ENCODE assay signal across 9 cellular contexts in genomic region chr17:7705269-7706255, GRCh38. TPM values are rescaled to one million over a fixed set of nuclear protein-coding genes. Genes with fewer than 3 reads are reported as not detected.
A peak's percentile ranks its signal among the peaks of the same experiment; 100 is the strongest.
DNase-seq lines count a peak whose midpoint lies in the region; ATAC-seq, FAIRE-seq and TF ChIP-seq lines count a peak whose summit lies in the region.
"Had no signal": no experiment of that assay in that cellular context is flagged by ENCODE, and none has a peak within 500 bp of the region (broad histone marks: within the 10 kb centered on the region; RNA-seq: fewer than 3 reads in every experiment).

No MANE protein-coding gene starts in this region.

- peaks cover 27% of the 10 kb centered on the region for H3K36me3 Mint-ChIP-seq in activated CD8-positive, alpha-beta T cell treated with anti-CD3 and anti-CD28 coated beads for 36 hours (ENCODE audit: low read depth)
- H3K36me3 Mint-ChIP-seq in activated CD8-positive, alpha-beta T cell treated with anti-CD3 and anti-CD28 coated beads, Interleukin-2, amount 10 ng/mL, durations not matched to agents 7 days and 5 days (ENCODE audit: low read depth) = peaks cover 18% of the 10 kb centered on the region
- H3K36me3 Mint-ChIP-seq in MCF 10A (ENCODE audit: insufficient read depth, unreplicated experiment) = peaks cover 11% of the 10 kb centered on the region

- TF ChIP-seq EP300 in HepG2 (IDR thresholded peaks at IDR 0.05; ENCODE audit: low read depth in 2 of 2, low read length in 2 of 2) (no peak), HepG2 (CRISPR knock-in tag; IDR thresholded peaks at IDR 0.05; ENCODE audit: borderline replicate concordance) (no peak)

- no peaks in the 10 kb centered on the region for H3K9me3 Mint-ChIP-seq in activated CD8-positive, alpha-beta T cell treated with anti-CD3 and anti-CD28 coated beads for 36 hours
- no peaks in the 10 kb centered on the region for H3K9me3 Mint-ChIP-seq in activated CD8-positive, alpha-beta T cell treated with anti-CD3 and anti-CD28 coated beads, Interleukin-2, amount 10 ng/mL, durations not matched to agents 7 days and 5 days (ENCODE audit: insufficient read depth)
- H3K9me3 Mint-ChIP-seq in MCF 10A (ENCODE audit: unreplicated experiment) = no peaks in the 10 kb centered on the region

- no peak overlapping the region for H3K4me3 Mint-ChIP-seq in activated CD8-positive, alpha-beta T cell treated with anti-CD3 and anti-CD28 coated beads for 36 hours
- no peak overlapping the region for H3K4me3 Mint-ChIP-seq in activated CD8-positive, alpha-beta T cell treated with anti-CD3 and anti-CD28 coated beads, Interleukin-2, amount 10 ng/mL, durations not matched to agents 7 days and 5 days
- peak overlapping the region; percentile 76 for H3K4me3 Mint-ChIP-seq in MCF 10A (ENCODE audit: unreplicated experiment)

- no peak overlapping the region for H2AFZ ChIP-seq in HepG2 (ENCODE audit: low read length)

- H3K4me3 ChIP-seq in HepG2 (replicated peaks in 1 of 3; ENCODE audit: insufficient read depth in 1 of 3, low read depth in 2 of 3, low read length in 3 of 3) (peak overlapping the region; percentile 26 to 61 (median 40); a peak in 4 of 6 replicates), thymus (ENCODE audit: low read length) (peak overlapping the region; percentile 44)

- no peak for TF ChIP-seq RAD21 in HepG2 (CRISPR knock-in tag; IDR thresholded peaks at IDR 0.05)

- H3K36me3 ChIP-seq in HepG2 (replicated peaks in 1 of 2; ENCODE audit: control insufficient read depth in 1 of 2, insufficient read depth in 2 of 2, low read length in 2 of 2) (peaks cover 0 to 4% of the 10 kb centered on the region in 2 experiments; a peak in 3 of 5 replicates), thymus (ENCODE audit: control insufficient read depth, insufficient read depth) (peaks cover 24% of the 10 kb centered on the region)

- no peak overlapping the region for H3K27ac Mint-ChIP-seq in activated CD8-positive, alpha-beta T cell treated with anti-CD3 and anti-CD28 coated beads for 36 hours
- no peak overlapping the region for H3K27ac Mint-ChIP-seq in activated CD8-positive, alpha-beta T cell treated with anti-CD3 and anti-CD28 coated beads, Interleukin-2, amount 10 ng/mL, durations not matched to agents 7 days and 5 days
- no peak overlapping the region for H3K27ac Mint-ChIP-seq in MCF 10A (ENCODE audit: low read depth, unreplicated experiment)

- peaks cover 21% of the 10 kb centered on the region for H3K4me1 Mint-ChIP-seq in activated CD8-positive, alpha-beta T cell treated with anti-CD3 and anti-CD28 coated beads for 36 hours (ENCODE audit: low read depth)
- peaks cover 22% of the 10 kb centered on the region for H3K4me1 Mint-ChIP-seq in activated CD8-positive, alpha-beta T cell treated with anti-CD3 and anti-CD28 coated beads, Interleukin-2, amount 10 ng/mL, durations not matched to agents 7 days and 5 days (ENCODE audit: low read depth)
- peaks cover 6% of the 10 kb centered on the region for H3K4me1 Mint-ChIP-seq in MCF 10A (ENCODE audit: insufficient read depth, unreplicated experiment)

- intact Hi-C loops in activated CD8-positive, alpha-beta T cell treated with anti-CD3 and anti-CD28 coated beads for 36 hours (cut with micrococcal nuclease) = no loop called here
- intact Hi-C loops in MCF 10A (cut with micrococcal nuclease) (no loop called here), HepG2 (cut with micrococcal nuclease; ENCODE audit: unreplicated experiment) (no loop called here)

- DNase-seq in activated CD8-positive, alpha-beta T cell treated with anti-CD3 and anti-CD28 coated beads for 36 hours = no peak
- no peak for DNase-seq in activated CD8-positive, alpha-beta T cell treated with anti-CD3 and anti-CD28 coated beads, Interleukin-2, amount 10 ng/mL, durations not matched to agents 7 days and 5 days
- DNase-seq in MCF 10A (ENCODE audit: unreplicated experiment) (no peak), HepG2 (ENCODE audit: low spot score) (no peak), RCC 7860 (ENCODE audit: low spot score) (no peak)
- no peak for DNase-seq in central memory CD4-positive, alpha-beta T cell
- DNase-seq: stimulated activated CD8-positive, alpha-beta memory T cell treated with anti-CD3 and anti-CD28 coated beads, Interleukin-4, amount 100 ng/mL, for 48 hours had no signal

- no peak overlapping the region for H3K9ac ChIP-seq in HepG2 (ENCODE audit: insufficient read depth, low read depth, low read length)

- no peak for TF ChIP-seq POLR2A in HepG2 (IDR thresholded peaks at IDR 0.05; ENCODE audit: insufficient read depth in 1 of 2, low read depth in 2 of 2, low read length in 2 of 2)

- CTCF ChIA-PET in activated CD8-positive, alpha-beta T cell treated with anti-CD3 and anti-CD28 coated beads for 36 hours (lab: Charles Lee) = interaction anchor here (0.8 to 2.4 kb wide), 6 partner anchors 10 to 71 kb away, joined by 3 to 8 read pairs (median 5); partner anchors contain the start of genes TP53 and WRAP53
- CTCF ChIA-PET in activated CD8-positive, alpha-beta T cell treated with anti-CD3 and anti-CD28 coated beads, Interleukin-2, amount 10 ng/mL, durations not matched to agents 7 days and 5 days (lab: Charles Lee) = interaction anchor here (0.5 to 1.8 kb wide), 6 partner anchors 11 to 551 kb away, joined by 3 to 9 read pairs (median 5); partner anchors contain the start of genes TP53 and WRAP53
- CTCF ChIA-PET in MCF 10A (lab: Yijun Ruan, JAX) (interaction anchor here (0.5 to 2.4 kb wide), 4 partner anchors 11 to 71 kb away, joined by 3 to 11 read pairs (median 3); partner anchors contain the start of genes DNAH2 and TP53), HepG2 (lab: Yijun Ruan, JAX; ENCODE audit: low intra/inter-chr PET ratio, low total read pairs) (no interaction called here)

- no peaks in the 10 kb centered on the region for H4K20me1 ChIP-seq in HepG2 (ENCODE audit: insufficient read depth, low read length)

- H3K79me2 ChIP-seq in HepG2 (ENCODE audit: insufficient read depth, low read length) = no peaks in the 10 kb centered on the region

- BruUV-seq in MCF 10A (replicated peaks; lab: Mats Ljungman, UMichigan) = no TSS peak
- no TSS peak for BruUV-seq in HepG2 (replicated peaks; lab: Mats Ljungman, UMichigan)

- POLR2A ChIA-PET in activated CD8-positive, alpha-beta T cell treated with anti-CD3 and anti-CD28 coated beads for 36 hours (lab: Charles Lee) = interaction anchor here (5.7 kb wide), 1 partner anchor 18 kb away, joined by 54 read pairs; the partner anchor contains the start of genes TP53 and WRAP53
- POLR2A ChIA-PET in activated CD8-positive, alpha-beta T cell treated with anti-CD3 and anti-CD28 coated beads, Interleukin-2, amount 10 ng/mL, durations not matched to agents 7 days and 5 days (lab: Charles Lee) = interaction anchor here (4.4 kb wide), 1 partner anchor 18 kb away, joined by 37 read pairs; the partner anchor contains the start of genes TP53 and WRAP53
- POLR2A ChIA-PET in MCF 10A (lab: Yijun Ruan, JAX) (interaction anchor here (0.6 to 3.7 kb wide), 5 partner anchors 11 to 130 kb away, joined by 3 to 18 read pairs (median 3); partner anchors contain the start of genes DNAH2, TP53 and WRAP53), HepG2 (lab: Yijun Ruan, JAX) (interaction anchor here (0.7 to 1.5 kb wide), 3 partner anchors 11 to 20 kb away, joined by 3 to 4 read pairs (median 3); partner anchors contain the start of genes DNAH2 and TP53)

- WGBS in HepG2 (ENCODE audit: low lambda C conversion rate) = 10% methylated on average over 18 of the region's 50 CpGs
- 6% methylated on average over 50 of the region's 50 CpGs for WGBS in thymus

- H3K4me2 ChIP-seq in HepG2 (ENCODE audit: low read depth, low read length) = peak overlapping the region; percentile 45

- H3K27me3 Mint-ChIP-seq in activated CD8-positive, alpha-beta T cell treated with anti-CD3 and anti-CD28 coated beads for 36 hours = peaks cover 44% of the 10 kb centered on the region
- H3K27me3 Mint-ChIP-seq in activated CD8-positive, alpha-beta T cell treated with anti-CD3 and anti-CD28 coated beads, Interleukin-2, amount 10 ng/mL, durations not matched to agents 7 days and 5 days (ENCODE audit: low read depth) = peaks cover 38% of the 10 kb centered on the region
- H3K27me3 Mint-ChIP-seq in MCF 10A (ENCODE audit: insufficient read depth, unreplicated experiment) = peaks cover 23% of the 10 kb centered on the region

- H3K27me3 ChIP-seq in HepG2 (ENCODE audit: control insufficient read depth in 1 of 2, insufficient read depth in 2 of 2, low read length in 2 of 2) (peaks cover 8 to 41% of the 10 kb centered on the region in 2 experiments), thymus (ENCODE audit: control insufficient read depth, insufficient read depth) (peaks cover 38% of the 10 kb centered on the region)

- no peaks in the 10 kb centered on the region for H3K9me3 ChIP-seq in HepG2 (ENCODE audit: low read length)
- H3K9me3 ChIP-seq in thymus (ENCODE audit: control insufficient read depth) = no peaks in the 10 kb centered on the region

- FAIRE-seq in HepG2 (lab: Jason Lieb, UNC) (no peak), RCC 7860 (lab: Jason Lieb, UNC) (no peak)

- in situ Hi-C loops in HepG2 (cut with HindIII; ENCODE audit: extremely low pct_ligation_motif_present, low pct_unique_long_range_greater_than_20kb) = no loop called here

- H3K27ac ChIP-seq in HepG2 (ENCODE audit: extremely low read length, insufficient read depth, low read length) (no peak overlapping the region), thymus (ENCODE audit: low read depth) (no peak overlapping the region)

- H3K4me1 ChIP-seq in HepG2 (ENCODE audit: insufficient read depth, low read length) = peaks cover 10% of the 10 kb centered on the region; the same call in 1 of the 2 replicates
- H3K4me1 ChIP-seq in thymus (ENCODE audit: control insufficient read depth, insufficient read depth, low read length) = peaks cover 12% of the 10 kb centered on the region

- TF ChIP-seq CTCF in activated CD8-positive, alpha-beta T cell treated with anti-CD3 and anti-CD28 coated beads for 36 hours (IDR thresholded peaks at IDR 0.05) = no peak
- TF ChIP-seq CTCF in MCF 10A (IDR thresholded peaks at IDR 0.05; ENCODE audit: unreplicated experiment) (no peak), HepG2 (CRISPR knock-in tag; IDR thresholded peaks at IDR 0.05) (no peak)

- peak; percentile 29 for ATAC-seq in activated CD8-positive, alpha-beta T cell treated with anti-CD3 and anti-CD28 coated beads for 36 hours
- no peak for ATAC-seq in activated CD8-positive, alpha-beta T cell treated with anti-CD3 and anti-CD28 coated beads, Interleukin-2, amount 10 ng/mL, durations not matched to agents 7 days and 5 days
- ATAC-seq in HepG2 (peak; percentile 33), GM21381 (IDR thresholded peaks at IDR 0.05; ENCODE audit: unreplicated experiment) (no peak)

RNA-seq across cellular contexts. Expression of gene EFNB3, which starts 0.6 kb away (rescaled TPM):
- not detected for total RNA-seq in activated CD8-positive, alpha-beta T cell treated with anti-CD3 and anti-CD28 coated beads for 36 hours
- not detected for total RNA-seq in activated CD8-positive, alpha-beta T cell treated with anti-CD3 and anti-CD28 coated beads, Interleukin-2, amount 10 ng/mL, durations not matched to agents 7 days and 5 days
- total RNA-seq in MCF 10A (2022) (1.3 and 1.4 TPM in 2 replicates), HepG2 (2016; rRNA removed; fragmentation: Illumina TruSeq; extraction: Trizol) (0.07 TPM in 1 of 2 replicates, not detected in the other)
- not detected in 2 replicates for total RNA-seq in HepG2 (2016; cell fraction: cytosol; rRNA removed; fragmentation: Illumina TruSeq; extraction: Trizol; ENCODE audit: low read depth)
- total RNA-seq in HepG2 (2016; cell fraction: insoluble cytoplasmic fraction; rRNA removed; fragmentation: Illumina TruSeq; extraction: Trizol) = not detected in 2 replicates
- total RNA-seq in HepG2 (2016; cell fraction: membrane; rRNA removed; fragmentation: Illumina TruSeq; extraction: Trizol) = 0.06 and 0.14 TPM in 2 replicates
- total RNA-seq in HepG2 (2016; cell fraction: nucleus; rRNA removed; fragmentation: Illumina TruSeq; extraction: Trizol) = not detected in 2 replicates
- polyA plus RNA-seq in HepG2 (2011; rRNA removed) (0.18 and 0.25 TPM in 2 replicates), thymus (0.52 TPM)
- 0.24 and 0.29 TPM in 2 replicates for polyA plus RNA-seq in HepG2 (2011; cell fraction: cytosol; rRNA removed)
- 0.27 and 0.40 TPM in 2 replicates for polyA plus RNA-seq in HepG2 (2011; cell fraction: nucleus; rRNA removed)
- polyA plus RNA-seq in HepG2 (2012) = 0.12 and 0.17 TPM in 2 replicates
- 0.03 TPM in 1 of 2 replicates, not detected in the other for polyA plus RNA-seq in HepG2 (2016; cell fraction: cytosol; fragmentation: Illumina TruSeq; extraction: Trizol; ENCODE audit: low read depth)
- polyA plus RNA-seq in HepG2 (2016; cell fraction: insoluble cytoplasmic fraction; fragmentation: Illumina TruSeq; extraction: Trizol; ENCODE audit: low read depth) = 0.13 and 0.14 TPM in 2 replicates
- 0.07 TPM in 1 of 2 replicates, not detected in the other for polyA plus RNA-seq in HepG2 (2016; cell fraction: membrane; fragmentation: Illumina TruSeq; extraction: Trizol; ENCODE audit: low read depth)
- polyA plus RNA-seq in HepG2 (2016; cell fraction: nucleus; fragmentation: Illumina TruSeq; extraction: Trizol; ENCODE audit: insufficient read depth, low read depth) = 0.14 and 0.19 TPM in 2 replicates
- polyA minus RNA-seq in HepG2 (2011; rRNA and poly(A)+ RNA removed; ENCODE audit: low replicate concordance) = 0.18 and 0.21 TPM in 2 replicates
- polyA minus RNA-seq in HepG2 (2011; cell fraction: cytosol; rRNA and poly(A)+ RNA removed) = 0.20 and 0.26 TPM in 2 replicates
- polyA minus RNA-seq in HepG2 (2011; cell fraction: nucleus; rRNA and poly(A)+ RNA removed) = not detected in 2 replicates

RNA-seq across cellular contexts. Expression of gene DNAH2, which starts 12.0 kb away (rescaled TPM):
- not detected for total RNA-seq in activated CD8-positive, alpha-beta T cell treated with anti-CD3 and anti-CD28 coated beads for 36 hours
- total RNA-seq in activated CD8-positive, alpha-beta T cell treated with anti-CD3 and anti-CD28 coated beads, Interleukin-2, amount 10 ng/mL, durations not matched to agents 7 days and 5 days = not detected
- total RNA-seq in MCF 10A (2022) (0.05 and 0.12 TPM in 2 replicates), HepG2 (2016; rRNA removed; fragmentation: Illumina TruSeq; extraction: Trizol) (not detected in 2 replicates)
- not detected in 2 replicates for total RNA-seq in HepG2 (2016; cell fraction: cytosol; rRNA removed; fragmentation: Illumina TruSeq; extraction: Trizol; ENCODE audit: low read depth)
- total RNA-seq in HepG2 (2016; cell fraction: insoluble cytoplasmic fraction; rRNA removed; fragmentation: Illumina TruSeq; extraction: Trizol) = under 0.01 TPM in 1 of 2 replicates, not detected in the other
- total RNA-seq in HepG2 (2016; cell fraction: membrane; rRNA removed; fragmentation: Illumina TruSeq; extraction: Trizol) = not detected in 2 replicates
- total RNA-seq in HepG2 (2016; cell fraction: nucleus; rRNA removed; fragmentation: Illumina TruSeq; extraction: Trizol) = not detected in 2 replicates
- polyA plus RNA-seq in HepG2 (2011; rRNA removed) (not detected in 2 replicates), thymus (0.07 TPM)
- under 0.01 and 0.01 TPM in 2 replicates for polyA plus RNA-seq in HepG2 (2011; cell fraction: cytosol; rRNA removed)
- polyA plus RNA-seq in HepG2 (2011; cell fraction: nucleus; rRNA removed) = 0.03 and 0.05 TPM in 2 replicates
- polyA plus RNA-seq in HepG2 (2012) = 0.01 and 0.04 TPM in 2 replicates
- polyA plus RNA-seq in HepG2 (2016; cell fraction: cytosol; fragmentation: Illumina TruSeq; extraction: Trizol; ENCODE audit: low read depth) = not detected in 2 replicates
- not detected in 2 replicates for polyA plus RNA-seq in HepG2 (2016; cell fraction: insoluble cytoplasmic fraction; fragmentation: Illumina TruSeq; extraction: Trizol; ENCODE audit: low read depth)
- polyA plus RNA-seq in HepG2 (2016; cell fraction: membrane; fragmentation: Illumina TruSeq; extraction: Trizol; ENCODE audit: low read depth) = not detected in 2 replicates
- not detected in 2 replicates for polyA plus RNA-seq in HepG2 (2016; cell fraction: nucleus; fragmentation: Illumina TruSeq; extraction: Trizol; ENCODE audit: insufficient read depth, low read depth)
- 5.1 TPM in 1 of 2 replicates, not detected in the other for polyA minus RNA-seq in HepG2 (2011; rRNA and poly(A)+ RNA removed; ENCODE audit: low replicate concordance)
- not detected in 2 replicates for polyA minus RNA-seq in HepG2 (2011; cell fraction: cytosol; rRNA and poly(A)+ RNA removed)
- under 0.01 TPM in 1 of 2 replicates, not detected in the other for polyA minus RNA-seq in HepG2 (2011; cell fraction: nucleus; rRNA and poly(A)+ RNA removed)

RNA-seq across cellular contexts. Expression of gene WRAP53, which starts 17.3 kb away (rescaled TPM):
- 10 to 100 TPM; 27.5 to 28.6 TPM for total RNA-seq in activated CD8-positive, alpha-beta T cell treated with anti-CD3 and anti-CD28 coated beads for 36 hours
- 10 to 100 TPM; 27.1 to 29.3 TPM for total RNA-seq in activated CD8-positive, alpha-beta T cell treated with anti-CD3 and anti-CD28 coated beads, Interleukin-2, amount 10 ng/mL, durations not matched to agents 7 days and 5 days
- 10.7 and 11.7 TPM in 2 replicates for total RNA-seq in MCF 10A (2022)
- total RNA-seq in HepG2 (2016; rRNA removed; fragmentation: Illumina TruSeq; extraction: Trizol) = 18.1 and 19.5 TPM in 2 replicates
- 8.6 and 9.4 TPM in 2 replicates for total RNA-seq in HepG2 (2016; cell fraction: cytosol; rRNA removed; fragmentation: Illumina TruSeq; extraction: Trizol; ENCODE audit: low read depth)
- total RNA-seq in HepG2 (2016; cell fraction: insoluble cytoplasmic fraction; rRNA removed; fragmentation: Illumina TruSeq; extraction: Trizol) = 17.9 and 22.2 TPM in 2 replicates
- total RNA-seq in HepG2 (2016; cell fraction: membrane; rRNA removed; fragmentation: Illumina TruSeq; extraction: Trizol) = 8.1 and 11.5 TPM in 2 replicates
- 12.1 and 15.8 TPM in 2 replicates for total RNA-seq in HepG2 (2016; cell fraction: nucleus; rRNA removed; fragmentation: Illumina TruSeq; extraction: Trizol)
- polyA plus RNA-seq in HepG2 (2011; rRNA removed) = 7.0 and 7.2 TPM in 2 replicates
- 4.4 and 7.1 TPM in 2 replicates for polyA plus RNA-seq in HepG2 (2011; cell fraction: cytosol; rRNA removed)
- polyA plus RNA-seq in HepG2 (2011; cell fraction: nucleus; rRNA removed) = 11.7 and 15.9 TPM in 2 replicates
- 5.6 and 6.3 TPM in 2 replicates for polyA plus RNA-seq in HepG2 (2012)
- 7.7 and 8.3 TPM in 2 replicates for polyA plus RNA-seq in HepG2 (2016; cell fraction: cytosol; fragmentation: Illumina TruSeq; extraction: Trizol; ENCODE audit: low read depth)
- polyA plus RNA-seq in HepG2 (2016; cell fraction: insoluble cytoplasmic fraction; fragmentation: Illumina TruSeq; extraction: Trizol; ENCODE audit: low read depth) = 16.8 and 21.2 TPM in 2 replicates
- 8.3 and 11.4 TPM in 2 replicates for polyA plus RNA-seq in HepG2 (2016; cell fraction: membrane; fragmentation: Illumina TruSeq; extraction: Trizol; ENCODE audit: low read depth)
- polyA plus RNA-seq in HepG2 (2016; cell fraction: nucleus; fragmentation: Illumina TruSeq; extraction: Trizol; ENCODE audit: insufficient read depth, low read depth) = 20.5 and 21.7 TPM in 2 replicates
- polyA minus RNA-seq in HepG2 (2011; rRNA and poly(A)+ RNA removed; ENCODE audit: low replicate concordance) = 11.5 and 30.5 TPM in 2 replicates
- 4.7 and 5.5 TPM in 2 replicates for polyA minus RNA-seq in HepG2 (2011; cell fraction: cytosol; rRNA and poly(A)+ RNA removed)
- 6.0 and 6.4 TPM in 2 replicates for polyA minus RNA-seq in HepG2 (2011; cell fraction: nucleus; rRNA and poly(A)+ RNA removed)
- polyA plus RNA-seq in thymus = 14.2 TPM

RNA-seq across cellular contexts. Expression of gene TP53, which starts 18.3 kb away (rescaled TPM):
- total RNA-seq in activated CD8-positive, alpha-beta T cell treated with anti-CD3 and anti-CD28 coated beads for 36 hours = 100 to 1,000 TPM; 129 to 138 TPM
- 100 to 1,000 TPM; 131 to 136 TPM for total RNA-seq in activated CD8-positive, alpha-beta T cell treated with anti-CD3 and anti-CD28 coated beads, Interleukin-2, amount 10 ng/mL, durations not matched to agents 7 days and 5 days
- total RNA-seq in MCF 10A (2022) (131 and 181 TPM in 2 replicates), HepG2 (2016; rRNA removed; fragmentation: Illumina TruSeq; extraction: Trizol) (29.9 and 35.0 TPM in 2 replicates)
- 7.4 and 8.1 TPM in 2 replicates for total RNA-seq in HepG2 (2016; cell fraction: cytosol; rRNA removed; fragmentation: Illumina TruSeq; extraction: Trizol; ENCODE audit: low read depth)
- total RNA-seq in HepG2 (2016; cell fraction: insoluble cytoplasmic fraction; rRNA removed; fragmentation: Illumina TruSeq; extraction: Trizol) = 30.5 and 32.0 TPM in 2 replicates
- total RNA-seq in HepG2 (2016; cell fraction: membrane; rRNA removed; fragmentation: Illumina TruSeq; extraction: Trizol) = 23.8 and 26.1 TPM in 2 replicates
- total RNA-seq in HepG2 (2016; cell fraction: nucleus; rRNA removed; fragmentation: Illumina TruSeq; extraction: Trizol) = 19.9 and 21.8 TPM in 2 replicates
- polyA plus RNA-seq in HepG2 (2011; rRNA removed) (17.1 and 19.8 TPM in 2 replicates), thymus (31.9 TPM)
- 14.9 and 15.3 TPM in 2 replicates for polyA plus RNA-seq in HepG2 (2011; cell fraction: cytosol; rRNA removed)
- polyA plus RNA-seq in HepG2 (2011; cell fraction: nucleus; rRNA removed) = 24.8 and 25.1 TPM in 2 replicates
- polyA plus RNA-seq in HepG2 (2012) = 23.2 and 32.7 TPM in 2 replicates
- polyA plus RNA-seq in HepG2 (2016; cell fraction: cytosol; fragmentation: Illumina TruSeq; extraction: Trizol; ENCODE audit: low read depth) = 4.3 and 5.3 TPM in 2 replicates
- 40.7 and 45.0 TPM in 2 replicates for polyA plus RNA-seq in HepG2 (2016; cell fraction: insoluble cytoplasmic fraction; fragmentation: Illumina TruSeq; extraction: Trizol; ENCODE audit: low read depth)
- polyA plus RNA-seq in HepG2 (2016; cell fraction: membrane; fragmentation: Illumina TruSeq; extraction: Trizol; ENCODE audit: low read depth) = 13.3 and 15.8 TPM in 2 replicates
- 36.9 and 39.3 TPM in 2 replicates for polyA plus RNA-seq in HepG2 (2016; cell fraction: nucleus; fragmentation: Illumina TruSeq; extraction: Trizol; ENCODE audit: insufficient read depth, low read depth)
- polyA minus RNA-seq in HepG2 (2011; rRNA and poly(A)+ RNA removed; ENCODE audit: low replicate concordance) = 22.4 and 24.9 TPM in 2 replicates
- polyA minus RNA-seq in HepG2 (2011; cell fraction: cytosol; rRNA and poly(A)+ RNA removed) = 18.2 and 23.9 TPM in 2 replicates
- 13.0 and 14.8 TPM in 2 replicates for polyA minus RNA-seq in HepG2 (2011; cell fraction: nucleus; rRNA and poly(A)+ RNA removed)

RNA-seq across cellular contexts. Expression of gene ATP1B2, which starts 54.8 kb away (rescaled TPM):
- total RNA-seq in activated CD8-positive, alpha-beta T cell treated with anti-CD3 and anti-CD28 coated beads for 36 hours = under 1 TPM in 1 of 2 experiments, not detected in 1; 0.38 TPM
- not detected for total RNA-seq in activated CD8-positive, alpha-beta T cell treated with anti-CD3 and anti-CD28 coated beads, Interleukin-2, amount 10 ng/mL, durations not matched to agents 7 days and 5 days
- not detected in 2 replicates for total RNA-seq in MCF 10A (2022)
- not detected in 2 replicates for total RNA-seq in HepG2 (2016; rRNA removed; fragmentation: Illumina TruSeq; extraction: Trizol)
- not detected in 2 replicates for total RNA-seq in HepG2 (2016; cell fraction: cytosol; rRNA removed; fragmentation: Illumina TruSeq; extraction: Trizol; ENCODE audit: low read depth)
- not detected in 2 replicates for total RNA-seq in HepG2 (2016; cell fraction: insoluble cytoplasmic fraction; rRNA removed; fragmentation: Illumina TruSeq; extraction: Trizol)
- not detected in 2 replicates for total RNA-seq in HepG2 (2016; cell fraction: membrane; rRNA removed; fragmentation: Illumina TruSeq; extraction: Trizol)
- not detected in 2 replicates for total RNA-seq in HepG2 (2016; cell fraction: nucleus; rRNA removed; fragmentation: Illumina TruSeq; extraction: Trizol)
- 0.04 TPM in 1 of 2 replicates, not detected in the other for polyA plus RNA-seq in HepG2 (2011; rRNA removed)
- polyA plus RNA-seq in HepG2 (2011; cell fraction: cytosol; rRNA removed) = 0.03 TPM in 1 of 2 replicates, not detected in the other
- polyA plus RNA-seq in HepG2 (2011; cell fraction: nucleus; rRNA removed) = not detected in 2 replicates
- polyA plus RNA-seq in HepG2 (2012) = 0.12 and 0.25 TPM in 2 replicates
- polyA plus RNA-seq in HepG2 (2016; cell fraction: cytosol; fragmentation: Illumina TruSeq; extraction: Trizol; ENCODE audit: low read depth) = not detected in 2 replicates
- 0.51 TPM in 1 of 2 replicates, not detected in the other for polyA plus RNA-seq in HepG2 (2016; cell fraction: insoluble cytoplasmic fraction; fragmentation: Illumina TruSeq; extraction: Trizol; ENCODE audit: low read depth)
- not detected in 2 replicates for polyA plus RNA-seq in HepG2 (2016; cell fraction: membrane; fragmentation: Illumina TruSeq; extraction: Trizol; ENCODE audit: low read depth)
- 0.19 TPM in 1 of 2 replicates, not detected in the other for polyA plus RNA-seq in HepG2 (2016; cell fraction: nucleus; fragmentation: Illumina TruSeq; extraction: Trizol; ENCODE audit: insufficient read depth, low read depth)
- polyA minus RNA-seq in HepG2 (2011; rRNA and poly(A)+ RNA removed; ENCODE audit: low replicate concordance) = not detected in 2 replicates
- polyA minus RNA-seq in HepG2 (2011; cell fraction: cytosol; rRNA and poly(A)+ RNA removed) = not detected in 2 replicates
- polyA minus RNA-seq in HepG2 (2011; cell fraction: nucleus; rRNA and poly(A)+ RNA removed) = not detected in 2 replicates
- 1.3 TPM for polyA plus RNA-seq in thymus

Comparison
In these comparisons a context has a peak if more than half of its experiments do, and no peak if none do; other contexts are left out.
1. ATAC-seq: peak in activated CD8-positive, alpha-beta T cell treated with anti-CD3 and anti-CD28 coated beads for 36 hours (single experiment) and HepG2 (single experiment); none in activated CD8-positive, alpha-beta T cell treated with anti-CD3 and anti-CD28 coated beads, Interleukin-2, amount 10 ng/mL, durations not matched to agents 7 days and 5 days (single experiment) and GM21381 (single experiment).